20 cellular contexts compared by ENCODE assay signal in the genomic region with DNA sequence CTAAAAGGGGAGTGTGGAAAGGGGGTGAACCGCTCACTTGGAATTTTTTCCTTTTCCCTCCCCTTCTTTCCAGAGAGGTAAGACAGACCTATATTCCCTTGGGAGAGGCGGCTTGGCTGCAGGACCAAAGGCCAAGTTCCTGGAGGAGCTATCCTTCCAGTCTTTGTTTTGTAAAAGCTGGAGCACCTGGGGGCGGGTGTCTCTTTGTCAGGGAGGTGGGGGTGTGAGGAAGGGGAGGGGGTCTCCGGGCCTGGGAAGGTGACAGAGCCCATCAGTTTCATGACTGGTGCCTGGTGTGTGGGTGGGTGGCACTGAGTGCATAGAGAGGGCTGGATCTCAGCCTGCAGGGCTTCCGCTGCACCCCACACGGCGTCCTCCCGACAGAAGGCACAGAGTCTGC. TPM values are rescaled to one million over a fixed set of nuclear protein-coding genes. Genes with fewer than 3 reads are reported as not detected.
"Had no signal": no experiment of that assay in that cellular context is flagged by ENCODE, and none has a peak within 500 bp of the region (broad histone marks: within the 10 kb centered on the region; RNA-seq: fewer than 3 reads in every experiment).

No MANE protein-coding gene starts in this region.

- DNase-seq: activated CD4-positive, alpha-beta T cell treated with anti-CD3 and anti-CD28 coated beads for 48 hours; activated CD4-positive, alpha-beta T cell treated with anti-CD3 and anti-CD28 coated beads, Interleukin-2, amount 50 U/mL, for 4 hours; activated CD4-positive, CD25-positive, alpha-beta regulatory T cell treated with anti-CD3 and anti-CD28 coated beads, Interleukin-2, amount 50 U/mL, for 72 hours; activated CD8-positive, alpha-beta memory T cell treated with anti-CD3 and anti-CD28 coated beads for 24 hours; activated effector memory CD4-positive, alpha-beta T cell treated with anti-CD3 and anti-CD28 coated beads, Interleukin-2, amount 50 U/mL, for 16 hours; activated naive CD4-positive, alpha-beta T cell treated with Interleukin-2 at 50 U/mL for 16 hours; activated naive CD8-positive, alpha-beta T cell treated with anti-CD3 and anti-CD28 coated beads, Interleukin-2, amount 50 U/mL, for 24 hours; activated T-cell treated with anti-CD3 and anti-CD28 coated beads, Interleukin-2, amount 50 U/mL, for 4 hours; amniotic stem cell; MV-4-11; NCI-H1105; NCI-H1436; NCI-H1694 treated with DMSO at 0.1 percent for 48 hours; NCI-H2029 treated with DMSO at 0.1 percent for 48 hours; NCI-H524; SHP77 had no signal

- ATAC-seq: activated naive CD4-positive, alpha-beta T cell treated with anti-CD3 and anti-CD28 coated beads, Interleukin-2, amount 50 U/mL, for 72 hours; activated naive CD8-positive, alpha-beta T cell treated with anti-CD3 and anti-CD28 coated beads, Interleukin-2, amount 50 U/mL, for 24 hours; activated T-cell treated with anti-CD3 and anti-CD28 coated beads, Interleukin-2, amount 50 U/mL, for 4 hours had no signal

- H3K27ac ChIP-seq: KMS-11 had no signal

- H3K4me2 ChIP-seq: KMS-11 had no signal

- H3K9ac ChIP-seq: KMS-11 had no signal

RNA-seq across cellular contexts. Expression of a gene that starts 18.5 kb away (rescaled TPM):
- total RNA-seq: activated naive CD4-positive, alpha-beta T cell treated with anti-CD3 and anti-CD28 coated beads, Interleukin-2, amount 50 U/mL, for 72 hours; activated T-cell treated with anti-CD3 and anti-CD28 coated beads, Interleukin-2, amount 50 U/mL, for 4 hours; MCF 10A; SK-MEL-5 had no signal

RNA-seq across cellular contexts. Expression of a gene that starts 47.1 kb away (rescaled TPM):
- total RNA-seq: MCF 10A, SK-MEL-5 had no signal
